8 cellular contexts compared by ENCODE assay signal in genomic region chr2:134657650-134658250, GRCh38.
DNase-seq lines count a peak whose midpoint lies in the region; ATAC-seq and TF ChIP-seq lines count a peak whose summit lies in the region.

No MANE protein-coding gene starts in this region.

- H3K9me3 Mint-ChIP-seq in natural killer cell (no peaks in the 10 kb centered on the region), endodermal cell (peaks cover 12% of the 10 kb centered on the region), type B pancreatic cell (peaks cover 4% of the 10 kb centered on the region)
- H3K9me3 Mint-ChIP-seq in natural killer cell treated with Interleukin-12 subunit alpha and Interleukin-12 subunit beta and Interleukin-15 and Interleukin-18, amount 100 ng/mL, for 72 hours, result no peaks in the 10 kb centered on the region

- H3K27ac ChIP-seq in PC-9 (no peak overlapping the region), endodermal cell (ENCODE audit: low read depth, low read length) (no peak overlapping the region), mesenchymal stem cell (ENCODE audit: low read length, poor library complexity, severe bottlenecking) (no peak overlapping the region)

- no TSS peak for BruUV-seq in PC-9 (replicated peaks; lab: Mats Ljungman, UMichigan)

- H4K91ac ChIP-seq in mesenchymal stem cell (ENCODE audit: low read length), result no peak overlapping the region

- H3K4me1 Mint-ChIP-seq in natural killer cell (peaks cover 30 to 36% of the 10 kb centered on the region in 2 donors), endodermal cell (no peaks in the 10 kb centered on the region), type B pancreatic cell (ENCODE audit: unreplicated experiment) (no peaks in the 10 kb centered on the region)
- peaks cover 15 to 21% of the 10 kb centered on the region in 2 donors for H3K4me1 Mint-ChIP-seq in natural killer cell treated with Interleukin-12 subunit alpha and Interleukin-12 subunit beta and Interleukin-15 and Interleukin-18, amount 100 ng/mL, for 72 hours (ENCODE audit: low read depth in 2 of 2)

- intact Hi-C loops in natural killer cell (cut with micrococcal nuclease) (no loop called here), PC-9 (cut with micrococcal nuclease; ENCODE audit: unreplicated experiment) (loop anchor here (5.0 kb wide), 2 partner anchors 120 to 240 kb away; no protein-coding TSS in a partner anchor)

- no peak overlapping the region for H3K4ac ChIP-seq in mesenchymal stem cell (ENCODE audit: low read depth in 1 of 2, low read length in 2 of 2)

- H3K9me3 ChIP-seq in PC-9 (ENCODE audit: insufficient read depth, low read depth), result no peaks in the 10 kb centered on the region
- peaks cover 7% of the 10 kb centered on the region for H3K9me3 ChIP-seq in endodermal cell (ENCODE audit: control insufficient read depth, low read length)
- no peaks in the 10 kb centered on the region for H3K9me3 ChIP-seq in mesenchymal stem cell (ENCODE audit: control insufficient read depth, low read length)

- H3K27me3 ChIP-seq in PC-9 (ENCODE audit: insufficient read depth, low read depth) (no peaks in the 10 kb centered on the region), endodermal cell (ENCODE audit: control insufficient read depth, insufficient read depth, low read length, poor library complexity, severe bottlenecking) (peaks cover 43% of the 10 kb centered on the region), mesenchymal stem cell (ENCODE audit: control insufficient read depth in 1 of 2, insufficient read depth in 1 of 2, low read length in 2 of 2) (peaks cover 0 to 4% of the 10 kb centered on the region in 2 experiments)

- H2BK120ac ChIP-seq in mesenchymal stem cell (ENCODE audit: low read depth, low read length), result no peak overlapping the region

- ATAC-seq in natural killer cell (peak in 1 of 3 donors; percentile 59), HG02870 (IDR thresholded peaks at IDR 0.05; ENCODE audit: unreplicated experiment) (no peak)
- no peak for ATAC-seq in natural killer cell treated with Interleukin-12 subunit alpha and Interleukin-12 subunit beta and Interleukin-15 and Interleukin-18, amount 100 ng/mL, for 72 hours

- peaks cover 0 to 7% of the 10 kb centered on the region in 2 donors for H3K27me3 Mint-ChIP-seq in natural killer cell (ENCODE audit: low read depth in 2 of 2)
- no peaks in the 10 kb centered on the region for H3K27me3 Mint-ChIP-seq in natural killer cell treated with Interleukin-12 subunit alpha and Interleukin-12 subunit beta and Interleukin-15 and Interleukin-18, amount 100 ng/mL, for 72 hours
- H3K27me3 Mint-ChIP-seq in endodermal cell (ENCODE audit: insufficient read depth), result peaks cover 45% of the 10 kb centered on the region
- H3K27me3 Mint-ChIP-seq in type B pancreatic cell, result no peaks in the 10 kb centered on the region

- no peak overlapping the region for H2BK15ac ChIP-seq in mesenchymal stem cell (ENCODE audit: low read depth, poor library complexity, severe bottlenecking)

- peak; percentile 63 for TF ChIP-seq CTCF in natural killer cell (IDR thresholded peaks at IDR 0.05)
- TF ChIP-seq CTCF in PC-9 (conservative IDR thresholded peaks at IDR 0.05), result peak; percentile 87
- TF ChIP-seq CTCF in endodermal cell (conservative IDR thresholded peaks at IDR 0.05), result peak; percentile 86
- peak; percentile 71 for TF ChIP-seq CTCF in type B pancreatic cell (conservative IDR thresholded peaks at IDR 0.05)

- DNase-seq in natural killer cell (no peak), PC-9 (peak in 1 of 2 experiments; percentile 15), endodermal cell (peak; percentile 78), type B pancreatic cell (ENCODE audit: extremely low spot score, unreplicated experiment) (no peak), NOMO-1 treated with DMSO at 0.1 percent for 48 hours (lab: John Stamatoyannopoulos, UW; ENCODE audit: unreplicated experiment) (no peak), mesenchymal stem cell (no peak)
- DNase-seq in natural killer cell treated with Interleukin-12 subunit alpha and Interleukin-12 subunit beta and Interleukin-15 and Interleukin-18, amount 100 ng/mL, for 72 hours (ENCODE audit: low spot score), result no peak

- H4K20me1 ChIP-seq in PC-9 (ENCODE audit: insufficient read depth), result no peaks in the 10 kb centered on the region

- CTCF ChIA-PET in PC-9 (lab: Charles Lee), result no interaction called here

- H3K79me1 ChIP-seq in mesenchymal stem cell (replicated peaks; ENCODE audit: low read length, poor library complexity, severe bottlenecking), result peaks cover 15% of the 10 kb centered on the region

- H3K4me2 ChIP-seq in PC-9 (no peak overlapping the region), mesenchymal stem cell (ENCODE audit: low read length, poor library complexity, severe bottlenecking) (no peak overlapping the region)

- WGBS in endodermal cell (ENCODE audit: insufficient coverage in 1 of 2, insufficient read length in 1 of 2), 2 experiments, result 72 to 88% methylated on average over 5 to 12 of the region's 12 CpGs
- whole genome bisulfite sequencing in mesenchymal stem cell, result 89% methylated on average over 8 of the region's 12 CpGs

- H3K36me3 ChIP-seq in PC-9 (ENCODE audit: low read depth) (no peaks in the 10 kb centered on the region), endodermal cell (ENCODE audit: control insufficient read depth, insufficient read depth, low read length) (no peaks in the 10 kb centered on the region), mesenchymal stem cell (ENCODE audit: control insufficient read depth in 1 of 2, insufficient read depth in 2 of 2, low read depth in 1 of 2, low read length in 2 of 2) (no peaks in the 10 kb centered on the region)

- H3K4me1 ChIP-seq in PC-9 (replicated peaks; ENCODE audit: insufficient read depth) (no peaks in the 10 kb centered on the region), endodermal cell (ENCODE audit: control insufficient read depth, insufficient read depth, low read length) (no peaks in the 10 kb centered on the region), mesenchymal stem cell (ENCODE audit: control insufficient read depth, insufficient read depth, low read depth, low read length) (no peaks in the 10 kb centered on the region)

- H3K36me3 Mint-ChIP-seq in natural killer cell (no peaks in the 10 kb centered on the region), endodermal cell (ENCODE audit: low read depth) (no peaks in the 10 kb centered on the region), type B pancreatic cell (no peaks in the 10 kb centered on the region)
- no peaks in the 10 kb centered on the region for H3K36me3 Mint-ChIP-seq in natural killer cell treated with Interleukin-12 subunit alpha and Interleukin-12 subunit beta and Interleukin-15 and Interleukin-18, amount 100 ng/mL, for 72 hours

- H3K4me3 Mint-ChIP-seq in natural killer cell (no peak overlapping the region), endodermal cell (no peak overlapping the region), type B pancreatic cell (no peak overlapping the region)
- H3K4me3 Mint-ChIP-seq in natural killer cell treated with Interleukin-12 subunit alpha and Interleukin-12 subunit beta and Interleukin-15 and Interleukin-18, amount 100 ng/mL, for 72 hours, result no peak overlapping the region

- no peak overlapping the region for H2AK5ac ChIP-seq in mesenchymal stem cell (ENCODE audit: low read length, severe bottlenecking)

- no peak overlapping the region for H3K23ac ChIP-seq in mesenchymal stem cell (ENCODE audit: low read length in 2 of 2)

- H2BK12ac ChIP-seq in mesenchymal stem cell (ENCODE audit: low read length in 2 of 2), result no peak overlapping the region

- no peaks in the 10 kb centered on the region for H3K79me2 ChIP-seq in PC-9 (ENCODE audit: low read depth)

- no peak overlapping the region for H3K9ac ChIP-seq in endodermal cell (ENCODE audit: extremely low read depth, low read length, poor library complexity, severe bottlenecking)
- no peak overlapping the region for H3K9ac ChIP-seq in mesenchymal stem cell (ENCODE audit: low read length)

- H3K9me2 ChIP-seq in PC-9 (ENCODE audit: insufficient read depth), result no peaks in the 10 kb centered on the region

- no peak overlapping the region for H2BK5ac ChIP-seq in mesenchymal stem cell (ENCODE audit: low read depth, low read length, poor library complexity, severe bottlenecking)

- no peak overlapping the region for H2AFZ ChIP-seq in PC-9
- no peak overlapping the region for H2AFZ ChIP-seq in mesenchymal stem cell (ENCODE audit: low read depth, low read length)

- H3K4me3 ChIP-seq in PC-9 (no peak overlapping the region), endodermal cell (ENCODE audit: low read length) (no peak overlapping the region), mesenchymal stem cell (ENCODE audit: insufficient read depth in 1 of 2, low read depth in 1 of 2, low read length in 2 of 2) (no peak overlapping the region)

- H4K8ac ChIP-seq in mesenchymal stem cell (ENCODE audit: low read length), result no peak overlapping the region

- no peak overlapping the region for H3K18ac ChIP-seq in mesenchymal stem cell (ENCODE audit: low read depth in 1 of 2, low read length in 2 of 2)

- H3F3A ChIP-seq in PC-9 (ENCODE audit: insufficient read depth, low read depth), result no peaks in the 10 kb centered on the region

- H3K27ac Mint-ChIP-seq in natural killer cell, result peak overlapping the region in 1 of 2 donors; percentile 10
- no peak overlapping the region for H3K27ac Mint-ChIP-seq in natural killer cell treated with Interleukin-12 subunit alpha and Interleukin-12 subunit beta and Interleukin-15 and Interleukin-18, amount 100 ng/mL, for 72 hours
- no peak overlapping the region for H3K27ac Mint-ChIP-seq in endodermal cell
- H3K27ac Mint-ChIP-seq in type B pancreatic cell, result no peak overlapping the region

- H3K14ac ChIP-seq in mesenchymal stem cell (ENCODE audit: low read length in 2 of 2), result no peak overlapping the region

- POLR2A ChIA-PET in PC-9 (lab: Charles Lee; ENCODE audit: unreplicated experiment), result interaction anchor here (0.7 kb wide), 1 partner anchor 215 kb away, joined by 4 read pairs; no protein-coding TSS in a partner anchor
